In the genomic region with DNA sequence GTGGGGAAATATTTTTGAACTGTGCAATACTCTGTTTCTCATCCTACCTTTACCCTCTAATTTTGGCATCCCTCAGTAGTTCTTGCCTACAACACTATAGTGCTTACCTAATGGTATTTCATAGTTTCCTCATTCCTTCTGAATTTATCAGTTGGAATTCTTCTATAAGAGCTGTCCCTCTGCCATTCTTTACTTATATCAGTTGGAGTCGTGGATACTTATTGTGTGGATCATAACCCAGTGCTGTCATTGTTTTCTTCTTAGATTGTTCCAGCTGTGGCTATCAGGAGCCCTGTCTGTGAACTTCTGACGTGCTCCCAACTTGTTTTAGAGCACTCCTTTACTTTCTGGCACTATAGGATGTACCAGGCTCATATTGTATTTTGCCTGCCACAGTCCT, we compare ENCODE assay signal across 17 cellular contexts.
"Had no signal": no experiment of that assay in that cellular context is flagged by ENCODE, and none has a peak within 500 bp of the region (broad histone marks: within the 10 kb centered on the region; RNA-seq: fewer than 3 reads in every experiment).

No MANE protein-coding gene starts in this region.

- ATAC-seq: heart right ventricle; left ventricle myocardium superior; pancreas; stimulated activated naive CD8-positive, alpha-beta T cell treated with anti-CD3 and anti-CD28 coated beads, Interleukin-15, amount 100 ng/mL, for 72 hours had no signal

- DNase-seq: activated CD4-positive, alpha-beta memory T cell treated with anti-CD3 and anti-CD28 coated beads for 36 hours; activated gamma-delta T cell; activated T-cell treated with anti-CD3 and anti-CD28 coated beads, Interleukin-2, amount 50 U/mL, for 48 hours; dorsolateral prefrontal cortex; heart right ventricle; kidney; left ventricle myocardium superior; pancreas; stimulated activated CD4-positive, alpha-beta T cell treated with anti-CD3 and anti-CD28 coated beads, Interleukin-4, amount 100 ng/mL, for 1 hour; stimulated activated naive CD8-positive, alpha-beta T cell treated with anti-CD3 and anti-CD28 coated beads, Interleukin-15, amount 100 ng/mL, for 72 hours; T1000 had no signal

- H3K27ac ChIP-seq: breast epithelium, dorsolateral prefrontal cortex, esophagus muscularis mucosa, heart right ventricle, pancreas, vagina had no signal

- H3K27ac Mint-ChIP-seq: activated CD4-positive, alpha-beta memory T cell treated with anti-CD3 and anti-CD28 coated beads for 36 hours; activated naive CD8-positive, alpha-beta T cell; stimulated activated naive CD8-positive, alpha-beta T cell treated with anti-CD3 and anti-CD28 coated beads, Interleukin-15, amount 100 ng/mL, for 72 hours had no signal

- H3K4me3 Mint-ChIP-seq: activated CD4-positive, alpha-beta memory T cell treated with anti-CD3 and anti-CD28 coated beads for 36 hours; activated naive CD8-positive, alpha-beta T cell; neural crest cell; stimulated activated naive CD8-positive, alpha-beta T cell treated with anti-CD3 and anti-CD28 coated beads, Interleukin-15, amount 100 ng/mL, for 72 hours had no signal

- H3K36me3 ChIP-seq: breast epithelium, pancreas, vagina had no signal

- FAIRE-seq: frontal cortex, kidney, pancreas had no signal

- H3K36me3 Mint-ChIP-seq: activated CD4-positive, alpha-beta memory T cell treated with anti-CD3 and anti-CD28 coated beads for 36 hours had no signal

- H3K27me3 Mint-ChIP-seq: stimulated activated naive CD8-positive, alpha-beta T cell treated with anti-CD3 and anti-CD28 coated beads, Interleukin-15, amount 100 ng/mL, for 72 hours had no signal

- H3K9me3 ChIP-seq: breast epithelium, esophagus muscularis mucosa, heart right ventricle, pancreas, vagina had no signal

- H3K27me3 ChIP-seq: breast epithelium, dorsolateral prefrontal cortex, esophagus muscularis mucosa, heart right ventricle, pancreas, vagina had no signal

- H3K4me1 ChIP-seq: breast epithelium had no signal

- H3K9me3 Mint-ChIP-seq: neural crest cell had no signal

- H3K4me3 ChIP-seq: breast epithelium, dorsolateral prefrontal cortex, esophagus muscularis mucosa, heart right ventricle, pancreas, vagina had no signal
